In genomic region chr10:6040205-6040604, GRCh38 we compare ENCODE assay signal across 1 cellular context.
TF ChIP-seq lines count a peak whose summit lies in the region.

No MANE protein-coding gene starts in this region.

TF ChIP-seq in HepG2, 621 proteins besides CTCF, POLR2A, EP300 and RAD21:
- TF ChIP-seq ZNF513 (CRISPR knock-in tag; conservative IDR thresholded peaks at IDR 0.05) (no peak), EZH2 (conservative IDR thresholded peaks at IDR 0.05; ENCODE audit: low read depth, low read length) (no peak), RAD51 (IDR thresholded peaks at IDR 0.05; ENCODE audit: borderline replicate concordance) (no peak), ZNF451 (CRISPR knock-in tag; IDR thresholded peaks at IDR 0.05) (no peak), CBX2 (IDR thresholded peaks at IDR 0.05; ENCODE audit: low read depth, low read length) (0 out of 2 replicates have a peak, but pooled peaks have one; percentile 19), CBX2 (CRISPR knock-in tag; IDR thresholded peaks at IDR 0.05; ENCODE audit: low read depth) (no peak)
